26 cellular contexts compared by ENCODE assay signal in the genomic region with DNA sequence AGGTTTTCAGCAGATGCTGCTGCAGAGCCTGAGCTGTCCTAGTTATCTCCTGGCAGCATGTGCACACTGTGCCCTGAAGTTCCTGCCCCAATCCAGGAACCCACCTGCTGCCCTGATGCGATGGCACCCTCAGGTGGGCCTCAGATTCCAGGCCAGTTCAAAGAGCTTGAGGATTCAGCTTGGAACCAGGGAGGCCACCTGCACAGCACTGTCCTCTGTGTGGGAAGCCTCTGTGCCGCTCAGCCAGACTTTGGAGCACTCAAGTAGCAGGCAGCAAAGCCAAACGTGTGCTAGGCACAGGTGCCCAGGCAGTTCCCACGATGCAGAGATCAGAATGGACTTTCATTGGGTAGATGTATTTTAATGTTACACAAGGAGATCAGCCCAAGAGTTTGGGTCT.
"Had no signal": no experiment of that assay in that cellular context is flagged by ENCODE, and none has a peak within 500 bp of the region (broad histone marks: within the 10 kb centered on the region; RNA-seq: fewer than 3 reads in every experiment).

No MANE protein-coding gene starts in this region.

- H3K9me3 ChIP-seq: left ventricle myocardium inferior, mucosa of descending colon, right atrium auricular region, right lobe of liver, suprapubic skin, thoracic aorta, tibial artery, uterus had no signal

- ATAC-seq: mucosa of descending colon; naive thymus-derived CD4-positive, alpha-beta T cell; natural killer cell treated with Interleukin-12 subunit alpha and Interleukin-12 subunit beta and Interleukin-15 and Interleukin-18, amount 100 ng/mL, for 72 hours; right lobe of liver had no signal

- H3K79me2 ChIP-seq: parathyroid adenoma had no signal

- H3K27ac Mint-ChIP-seq: immature natural killer cell; memory B cell; natural killer cell treated with Interleukin-12 subunit alpha and Interleukin-12 subunit beta and Interleukin-15 and Interleukin-18, amount 100 ng/mL, for 72 hours; progenitor cell of endocrine pancreas; stimulated activated naive CD8-positive, alpha-beta T cell treated with anti-CD3 and anti-CD28 coated beads, Interleukin-15, Interleukin-2, amounts not matched to agents 100 ng/mL and 50 ng/mL, for 24 hours had no signal

- H3K36me3 ChIP-seq: left ventricle myocardium inferior, right atrium auricular region, right lobe of liver, uterus had no signal

- H3K4me1 Mint-ChIP-seq: memory B cell had no signal

- H3K27me3 Mint-ChIP-seq: memory B cell; naive thymus-derived CD4-positive, alpha-beta T cell; natural killer cell treated with Interleukin-12 subunit alpha and Interleukin-12 subunit beta and Interleukin-15 and Interleukin-18, amount 100 ng/mL, for 72 hours; progenitor cell of endocrine pancreas; stimulated activated naive CD8-positive, alpha-beta T cell treated with anti-CD3 and anti-CD28 coated beads, Interleukin-15, Interleukin-2, amounts not matched to agents 100 ng/mL and 50 ng/mL, for 24 hours had no signal

- H3K4me1 ChIP-seq: left ventricle myocardium inferior, parathyroid adenoma, right atrium auricular region, right lobe of liver, suprapubic skin, tibial artery, uterus had no signal

- H3K9me3 Mint-ChIP-seq: memory B cell; naive thymus-derived CD4-positive, alpha-beta T cell; natural killer cell treated with Interleukin-12 subunit alpha and Interleukin-12 subunit beta and Interleukin-15 and Interleukin-18, amount 100 ng/mL, for 72 hours; stimulated activated naive CD8-positive, alpha-beta T cell treated with anti-CD3 and anti-CD28 coated beads, Interleukin-15, Interleukin-2, amounts not matched to agents 100 ng/mL and 50 ng/mL, for 24 hours had no signal

- DNase-seq: hypothalamus; immature natural killer cell; left ventricle myocardium inferior; midbrain; mucosa of descending colon; naive thymus-derived CD4-positive, alpha-beta T cell; nucleus accumbens; stimulated activated CD4-positive, alpha-beta T cell treated with anti-CD3 and anti-CD28 coated beads, Interleukin-12 subunit alpha, Interleukin-12 subunit beta, amount 100 ng/mL, for 4 hours; stimulated activated CD4-positive, alpha-beta T cell treated with anti-CD3 and anti-CD28 coated beads, Interleukin-15, amount 100 ng/mL, for 24 hours; stimulated activated CD4-positive, alpha-beta T cell treated with anti-CD3 and anti-CD28 coated beads, Interleukin-2, amount 100 ng/mL, for 24 hours; stimulated activated CD4-positive, alpha-beta T cell treated with anti-CD3 and anti-CD28 coated beads, Interleukin-4, amount 100 ng/mL, for 1 hour; stimulated activated naive CD4-positive, alpha-beta T cell; trophoblast cell; uterus had no signal

- H3K4me3 Mint-ChIP-seq: immature natural killer cell; memory B cell; naive thymus-derived CD4-positive, alpha-beta T cell; natural killer cell treated with Interleukin-12 subunit alpha and Interleukin-12 subunit beta and Interleukin-15 and Interleukin-18, amount 100 ng/mL, for 72 hours; stimulated activated naive CD8-positive, alpha-beta T cell treated with anti-CD3 and anti-CD28 coated beads, Interleukin-15, Interleukin-2, amounts not matched to agents 100 ng/mL and 50 ng/mL, for 24 hours had no signal

- H3K36me3 Mint-ChIP-seq: natural killer cell treated with Interleukin-12 subunit alpha and Interleukin-12 subunit beta and Interleukin-15 and Interleukin-18, amount 100 ng/mL, for 72 hours had no signal

- H2AFZ ChIP-seq: parathyroid adenoma had no signal

- H3K27me3 ChIP-seq: right atrium auricular region, right lobe of liver, suprapubic skin, tibial artery, uterus had no signal

- H3K4me3 ChIP-seq: left ventricle myocardium inferior, lung, mucosa of descending colon, right atrium auricular region, right lobe of liver, smooth muscle cell, suprapubic skin, thoracic aorta, tibial artery, uterus had no signal

- H3K4me2 ChIP-seq: smooth muscle cell had no signal

- H3K9ac ChIP-seq: parathyroid adenoma had no signal

- H3K27ac ChIP-seq: left ventricle myocardium inferior, parathyroid adenoma, right atrium auricular region, right lobe of liver, suprapubic skin, thoracic aorta, tibial artery, uterus had no signal
